In the genomic region with DNA sequence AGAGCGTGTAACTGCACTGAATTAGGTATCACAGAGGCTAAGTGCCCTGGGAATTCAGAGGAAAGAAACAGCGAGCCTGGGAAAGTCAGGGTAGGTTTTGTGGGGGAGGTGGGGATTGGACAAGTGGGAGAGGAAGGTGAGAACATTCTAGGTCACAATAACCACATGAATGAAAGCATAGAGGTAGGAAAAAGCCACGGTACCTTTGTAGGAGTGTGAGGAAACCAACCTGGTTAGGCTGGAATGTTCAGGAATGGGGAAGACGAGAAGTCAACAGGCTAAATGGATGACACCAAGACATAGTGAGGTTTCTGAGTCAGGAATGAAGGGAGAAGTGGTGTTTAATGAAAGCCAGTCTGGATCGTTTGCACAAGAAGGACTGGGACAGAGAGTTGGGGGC, we compare ENCODE assay signal across 2 cellular contexts.
TF ChIP-seq lines count a peak whose summit lies in the region.

No MANE protein-coding gene starts in this region.

TF ChIP-seq in HepG2, 621 proteins besides CTCF, POLR2A, EP300 and RAD21:
- TF ChIP-seq, protein P1, sequence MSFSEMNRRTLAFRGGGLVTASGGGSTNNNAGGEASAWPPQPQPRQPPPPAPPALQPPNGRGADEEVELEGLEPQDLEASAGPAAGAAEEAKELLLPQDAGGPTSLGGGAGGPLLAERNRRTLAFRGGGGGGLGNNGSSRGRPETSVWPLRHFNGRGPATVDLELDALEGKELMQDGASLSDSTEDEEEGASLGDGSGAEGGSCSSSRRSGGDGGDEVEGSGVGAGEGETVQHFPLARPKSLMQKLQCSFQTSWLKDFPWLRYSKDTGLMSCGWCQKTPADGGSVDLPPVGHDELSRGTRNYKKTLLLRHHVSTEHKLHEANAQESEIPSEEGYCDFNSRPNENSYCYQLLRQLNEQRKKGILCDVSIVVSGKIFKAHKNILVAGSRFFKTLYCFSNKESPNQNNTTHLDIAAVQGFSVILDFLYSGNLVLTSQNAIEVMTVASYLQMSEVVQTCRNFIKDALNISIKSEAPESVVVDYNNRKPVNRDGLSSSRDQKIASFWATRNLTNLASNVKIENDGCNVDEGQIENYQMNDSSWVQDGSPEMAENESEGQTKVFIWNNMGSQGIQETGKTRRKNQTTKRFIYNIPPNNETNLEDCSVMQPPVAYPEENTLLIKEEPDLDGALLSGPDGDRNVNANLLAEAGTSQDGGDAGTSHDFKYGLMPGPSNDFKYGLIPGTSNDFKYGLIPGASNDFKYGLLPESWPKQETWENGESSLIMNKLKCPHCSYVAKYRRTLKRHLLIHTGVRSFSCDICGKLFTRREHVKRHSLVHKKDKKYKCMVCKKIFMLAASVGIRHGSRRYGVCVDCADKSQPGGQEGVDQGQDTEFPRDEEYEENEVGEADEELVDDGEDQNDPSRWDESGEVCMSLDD (CRISPR knock-in tag; IDR thresholded peaks at IDR 0.05; ENCODE audit: borderline replicate concordance): no peak
- no peak for TF ChIP-seq MYNN (CRISPR knock-in tag; IDR thresholded peaks at IDR 0.05; ENCODE audit: low read depth)
- no peak for TF ChIP-seq MTA1 (CRISPR knock-in tag; IDR thresholded peaks at IDR 0.05; ENCODE audit: borderline replicate concordance)
- no peak for TF ChIP-seq GLI4 (CRISPR knock-in tag; IDR thresholded peaks at IDR 0.05; ENCODE audit: borderline replicate concordance)
- TF ChIP-seq, protein P2, sequence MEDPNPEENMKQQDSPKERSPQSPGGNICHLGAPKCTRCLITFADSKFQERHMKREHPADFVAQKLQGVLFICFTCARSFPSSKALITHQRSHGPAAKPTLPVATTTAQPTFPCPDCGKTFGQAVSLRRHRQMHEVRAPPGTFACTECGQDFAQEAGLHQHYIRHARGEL (CRISPR knock-in tag; IDR thresholded peaks at IDR 0.05): no peak
- no peak for TF ChIP-seq ZFP62 (CRISPR knock-in tag; IDR thresholded peaks at IDR 0.05)
- TF ChIP-seq, protein P3, sequence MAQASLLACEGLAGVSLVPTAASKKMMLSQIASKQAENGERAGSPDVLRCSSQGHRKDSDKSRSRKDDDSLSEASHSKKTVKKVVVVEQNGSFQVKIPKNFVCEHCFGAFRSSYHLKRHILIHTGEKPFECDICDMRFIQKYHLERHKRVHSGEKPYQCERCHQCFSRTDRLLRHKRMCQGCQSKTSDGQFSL (CRISPR knock-in tag; IDR thresholded peaks at IDR 0.05): no peak
- no peak for TF ChIP-seq ZNF33B (CRISPR knock-in tag; IDR thresholded peaks at IDR 0.05)
- TF ChIP-seq, protein P4, sequence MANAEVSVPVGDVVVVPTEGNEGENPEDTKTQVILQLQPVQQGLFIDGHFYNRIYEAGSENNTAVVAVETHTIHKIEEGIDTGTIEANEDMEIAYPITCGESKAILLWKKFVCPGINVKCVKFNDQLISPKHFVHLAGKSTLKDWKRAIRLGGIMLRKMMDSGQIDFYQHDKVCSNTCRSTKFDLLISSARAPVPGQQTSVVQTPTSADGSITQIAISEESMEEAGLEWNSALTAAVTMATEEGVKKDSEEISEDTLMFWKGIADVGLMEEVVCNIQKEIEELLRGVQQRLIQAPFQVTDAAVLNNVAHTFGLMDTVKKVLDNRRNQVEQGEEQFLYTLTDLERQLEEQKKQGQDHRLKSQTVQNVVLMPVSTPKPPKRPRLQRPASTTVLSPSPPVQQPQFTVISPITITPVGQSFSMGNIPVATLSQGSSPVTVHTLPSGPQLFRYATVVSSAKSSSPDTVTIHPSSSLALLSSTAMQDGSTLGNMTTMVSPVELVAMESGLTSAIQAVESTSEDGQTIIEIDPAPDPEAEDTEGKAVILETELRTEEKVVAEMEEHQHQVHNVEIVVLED (CRISPR knock-in tag; IDR thresholded peaks at IDR 0.05; ENCODE audit: borderline replicate concordance): no peak
- no peak for TF ChIP-seq ZFP1 (CRISPR knock-in tag; IDR thresholded peaks at IDR 0.05)
- TF ChIP-seq JUNB (CRISPR knock-in tag; IDR thresholded peaks at IDR 0.05; ENCODE audit: borderline replicate concordance): 0 out of 2 replicates have a peak, but pooled peaks have one; percentile 44
- TF ChIP-seq NONO (IDR thresholded peaks at IDR 0.05): 0 out of 2 replicates have a peak, but pooled peaks have one; percentile 47
- no peak for TF ChIP-seq NONO (CRISPR knock-in tag; conservative IDR thresholded peaks at IDR 0.05)
- no peak for TF ChIP-seq SMAD3 (CRISPR knock-in tag; IDR thresholded peaks at IDR 0.05)

TF ChIP-seq in H1, 55 proteins besides CTCF, POLR2A, EP300 and RAD21:
- TF ChIP-seq PHF8 (conservative IDR thresholded peaks at IDR 0.05; ENCODE audit: low read depth, low read length): no peak
- TF ChIP-seq, protein P5, sequence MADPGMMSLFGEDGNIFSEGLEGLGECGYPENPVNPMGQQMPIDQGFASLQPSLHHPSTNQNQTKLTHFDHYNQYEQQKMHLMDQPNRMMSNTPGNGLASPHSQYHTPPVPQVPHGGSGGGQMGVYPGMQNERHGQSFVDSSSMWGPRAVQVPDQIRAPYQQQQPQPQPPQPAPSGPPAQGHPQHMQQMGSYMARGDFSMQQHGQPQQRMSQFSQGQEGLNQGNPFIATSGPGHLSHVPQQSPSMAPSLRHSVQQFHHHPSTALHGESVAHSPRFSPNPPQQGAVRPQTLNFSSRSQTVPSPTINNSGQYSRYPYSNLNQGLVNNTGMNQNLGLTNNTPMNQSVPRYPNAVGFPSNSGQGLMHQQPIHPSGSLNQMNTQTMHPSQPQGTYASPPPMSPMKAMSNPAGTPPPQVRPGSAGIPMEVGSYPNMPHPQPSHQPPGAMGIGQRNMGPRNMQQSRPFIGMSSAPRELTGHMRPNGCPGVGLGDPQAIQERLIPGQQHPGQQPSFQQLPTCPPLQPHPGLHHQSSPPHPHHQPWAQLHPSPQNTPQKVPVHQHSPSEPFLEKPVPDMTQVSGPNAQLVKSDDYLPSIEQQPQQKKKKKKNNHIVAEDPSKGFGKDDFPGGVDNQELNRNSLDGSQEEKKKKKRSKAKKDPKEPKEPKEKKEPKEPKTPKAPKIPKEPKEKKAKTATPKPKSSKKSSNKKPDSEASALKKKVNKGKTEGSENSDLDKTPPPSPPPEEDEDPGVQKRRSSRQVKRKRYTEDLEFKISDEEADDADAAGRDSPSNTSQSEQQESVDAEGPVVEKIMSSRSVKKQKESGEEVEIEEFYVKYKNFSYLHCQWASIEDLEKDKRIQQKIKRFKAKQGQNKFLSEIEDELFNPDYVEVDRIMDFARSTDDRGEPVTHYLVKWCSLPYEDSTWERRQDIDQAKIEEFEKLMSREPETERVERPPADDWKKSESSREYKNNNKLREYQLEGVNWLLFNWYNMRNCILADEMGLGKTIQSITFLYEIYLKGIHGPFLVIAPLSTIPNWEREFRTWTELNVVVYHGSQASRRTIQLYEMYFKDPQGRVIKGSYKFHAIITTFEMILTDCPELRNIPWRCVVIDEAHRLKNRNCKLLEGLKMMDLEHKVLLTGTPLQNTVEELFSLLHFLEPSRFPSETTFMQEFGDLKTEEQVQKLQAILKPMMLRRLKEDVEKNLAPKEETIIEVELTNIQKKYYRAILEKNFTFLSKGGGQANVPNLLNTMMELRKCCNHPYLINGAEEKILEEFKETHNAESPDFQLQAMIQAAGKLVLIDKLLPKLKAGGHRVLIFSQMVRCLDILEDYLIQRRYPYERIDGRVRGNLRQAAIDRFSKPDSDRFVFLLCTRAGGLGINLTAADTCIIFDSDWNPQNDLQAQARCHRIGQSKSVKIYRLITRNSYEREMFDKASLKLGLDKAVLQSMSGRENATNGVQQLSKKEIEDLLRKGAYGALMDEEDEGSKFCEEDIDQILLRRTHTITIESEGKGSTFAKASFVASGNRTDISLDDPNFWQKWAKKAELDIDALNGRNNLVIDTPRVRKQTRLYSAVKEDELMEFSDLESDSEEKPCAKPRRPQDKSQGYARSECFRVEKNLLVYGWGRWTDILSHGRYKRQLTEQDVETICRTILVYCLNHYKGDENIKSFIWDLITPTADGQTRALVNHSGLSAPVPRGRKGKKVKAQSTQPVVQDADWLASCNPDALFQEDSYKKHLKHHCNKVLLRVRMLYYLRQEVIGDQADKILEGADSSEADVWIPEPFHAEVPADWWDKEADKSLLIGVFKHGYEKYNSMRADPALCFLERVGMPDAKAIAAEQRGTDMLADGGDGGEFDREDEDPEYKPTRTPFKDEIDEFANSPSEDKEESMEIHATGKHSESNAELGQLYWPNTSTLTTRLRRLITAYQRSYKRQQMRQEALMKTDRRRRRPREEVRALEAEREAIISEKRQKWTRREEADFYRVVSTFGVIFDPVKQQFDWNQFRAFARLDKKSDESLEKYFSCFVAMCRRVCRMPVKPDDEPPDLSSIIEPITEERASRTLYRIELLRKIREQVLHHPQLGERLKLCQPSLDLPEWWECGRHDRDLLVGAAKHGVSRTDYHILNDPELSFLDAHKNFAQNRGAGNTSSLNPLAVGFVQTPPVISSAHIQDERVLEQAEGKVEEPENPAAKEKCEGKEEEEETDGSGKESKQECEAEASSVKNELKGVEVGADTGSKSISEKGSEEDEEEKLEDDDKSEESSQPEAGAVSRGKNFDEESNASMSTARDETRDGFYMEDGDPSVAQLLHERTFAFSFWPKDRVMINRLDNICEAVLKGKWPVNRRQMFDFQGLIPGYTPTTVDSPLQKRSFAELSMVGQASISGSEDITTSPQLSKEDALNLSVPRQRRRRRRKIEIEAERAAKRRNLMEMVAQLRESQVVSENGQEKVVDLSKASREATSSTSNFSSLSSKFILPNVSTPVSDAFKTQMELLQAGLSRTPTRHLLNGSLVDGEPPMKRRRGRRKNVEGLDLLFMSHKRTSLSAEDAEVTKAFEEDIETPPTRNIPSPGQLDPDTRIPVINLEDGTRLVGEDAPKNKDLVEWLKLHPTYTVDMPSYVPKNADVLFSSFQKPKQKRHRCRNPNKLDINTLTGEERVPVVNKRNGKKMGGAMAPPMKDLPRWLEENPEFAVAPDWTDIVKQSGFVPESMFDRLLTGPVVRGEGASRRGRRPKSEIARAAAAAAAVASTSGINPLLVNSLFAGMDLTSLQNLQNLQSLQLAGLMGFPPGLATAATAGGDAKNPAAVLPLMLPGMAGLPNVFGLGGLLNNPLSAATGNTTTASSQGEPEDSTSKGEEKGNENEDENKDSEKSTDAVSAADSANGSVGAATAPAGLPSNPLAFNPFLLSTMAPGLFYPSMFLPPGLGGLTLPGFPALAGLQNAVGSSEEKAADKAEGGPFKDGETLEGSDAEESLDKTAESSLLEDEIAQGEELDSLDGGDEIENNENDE (IDR thresholded peaks at IDR 0.05; ENCODE audit: insufficient replicate concordance, low read length): no peak
- no peak for TF ChIP-seq NRF1 (IDR thresholded peaks at IDR 0.05; ENCODE audit: low read depth, low read length)
- no peak for TF ChIP-seq SP1 (IDR thresholded peaks at IDR 0.05; ENCODE audit: low read depth, low read length)
- TF ChIP-seq TAF7 (optimal IDR thresholded peaks at IDR 0.05; ENCODE audit: borderline replicate concordance, low read depth, low read length): no peak
- TF ChIP-seq BRCA1 (IDR thresholded peaks at IDR 0.05; ENCODE audit: low read depth, low read length): no peak
- TF ChIP-seq RXRA (IDR thresholded peaks at IDR 0.05; ENCODE audit: insufficient read depth, low read depth, low read length): no peak
